ENCODE assay signal across 19 cellular contexts in genomic region chr3:195609229-195609628, GRCh38. TPM values are rescaled to one million over a fixed set of nuclear protein-coding genes. Genes with fewer than 3 reads are reported as not detected.
DNase-seq lines count a peak whose midpoint lies in the region; ATAC-seq and TF ChIP-seq lines count a peak whose summit lies in the region.
"Had no signal": no experiment of that assay in that cellular context is flagged by ENCODE, and none has a peak within 500 bp of the region (broad histone marks: within the 10 kb centered on the region; RNA-seq: fewer than 3 reads in every experiment).

No MANE protein-coding gene starts in this region.

- no peaks in the 10 kb centered on the region for H3K27me3 Mint-ChIP-seq in activated CD8-positive, alpha-beta memory T cell treated with anti-CD3 and anti-CD28 coated beads, Interleukin-2, amount 10 ng/mL, durations not matched to agents 7 days and 5 days
- H3K27me3 Mint-ChIP-seq in activated CD4-positive, alpha-beta memory T cell treated with anti-CD3 and anti-CD28 coated beads, Interleukin-2, amount 10 ng/mL, durations not matched to agents 7 days and 5 days = no peaks in the 10 kb centered on the region

- no peak for TF ChIP-seq CTCF in colonic mucosa (IDR thresholded peaks at IDR 0.05)

- CTCF ChIA-PET in activated CD8-positive, alpha-beta memory T cell treated with anti-CD3 and anti-CD28 coated beads, Interleukin-2, amount 10 ng/mL, durations not matched to agents 7 days and 5 days (lab: Charles Lee) = no interaction called here
- CTCF ChIA-PET in activated CD4-positive, alpha-beta memory T cell treated with anti-CD3 and anti-CD28 coated beads, Interleukin-2, amount 10 ng/mL, durations not matched to agents 7 days and 5 days (lab: Charles Lee) = no interaction called here

- H3K9me3 Mint-ChIP-seq in activated CD8-positive, alpha-beta memory T cell treated with anti-CD3 and anti-CD28 coated beads, Interleukin-2, amount 10 ng/mL, durations not matched to agents 7 days and 5 days (ENCODE audit: low read depth) = peaks cover 34% of the 10 kb centered on the region
- peaks cover 56% of the 10 kb centered on the region for H3K9me3 Mint-ChIP-seq in activated CD4-positive, alpha-beta memory T cell treated with anti-CD3 and anti-CD28 coated beads, Interleukin-2, amount 10 ng/mL, durations not matched to agents 7 days and 5 days

- ATAC-seq in activated CD8-positive, alpha-beta memory T cell treated with anti-CD3 and anti-CD28 coated beads, Interleukin-2, amount 10 ng/mL, durations not matched to agents 7 days and 5 days = peak; percentile 86
- ATAC-seq in stimulated activated naive CD8-positive, alpha-beta T cell treated with anti-CD3 and anti-CD28 coated beads, Interleukin-15, Interleukin-2, amounts not matched to agents 100 U/mL and 50 U/mL, for 24 hours = peak; percentile 94
- ATAC-seq: lower lobe of right lung had no signal

- H3K4me3 Mint-ChIP-seq in activated CD8-positive, alpha-beta memory T cell treated with anti-CD3 and anti-CD28 coated beads, Interleukin-2, amount 10 ng/mL, durations not matched to agents 7 days and 5 days = no peak overlapping the region
- no peak overlapping the region for H3K4me3 Mint-ChIP-seq in activated CD4-positive, alpha-beta memory T cell treated with anti-CD3 and anti-CD28 coated beads, Interleukin-2, amount 10 ng/mL, durations not matched to agents 7 days and 5 days

- intact Hi-C loops in colonic mucosa (cut with DNase I) = no loop called here

- no peaks in the 10 kb centered on the region for H3K27me3 ChIP-seq in colonic mucosa

- DNase-seq in activated CD8-positive, alpha-beta memory T cell treated with anti-CD3 and anti-CD28 coated beads, Interleukin-2, amount 10 ng/mL, durations not matched to agents 7 days and 5 days = peak; percentile 61
- DNase-seq in activated CD8-positive, alpha-beta memory T cell treated with anti-CD3 and anti-CD28 coated beads, Interleukin-2, amount 50 U/mL, for 48 hours = no peak
- DNase-seq in activated CD4-positive, alpha-beta memory T cell treated with anti-CD3 and anti-CD28 coated beads, Interleukin-2, amount 10 ng/mL, durations not matched to agents 7 days and 5 days = peak; percentile 30
- DNase-seq in colonic mucosa (peak; percentile 5), NCI-H748 (lab: John Stamatoyannopoulos, UW; ENCODE audit: unreplicated experiment) (no peak), NCI-H2227 treated with DMSO at 0.1 percent for 48 hours (lab: John Stamatoyannopoulos, UW) (no peak), NCI-H510A treated with DMSO at 0.1 percent for 48 hours (lab: John Stamatoyannopoulos, UW) (no peak)
- DNase-seq in stimulated activated naive CD8-positive, alpha-beta T cell treated with anti-CD3 and anti-CD28 coated beads, Interleukin-15, Interleukin-2, amounts not matched to agents 100 U/mL and 50 U/mL, for 24 hours = no peak
- DNase-seq: amniotic stem cell; C1 segment of cervical spinal cord; DMS53; effector CD4-positive, alpha-beta T cell; lower lobe of right lung; NCI-H187; NCI-H446; RPMI8226; stimulated activated CD4-positive, alpha-beta T cell treated with anti-CD3 and anti-CD28 coated beads, Interleukin-4, amount 100 ng/mL, for 1 hour had no signal

- POLR2A ChIA-PET in activated CD4-positive, alpha-beta memory T cell treated with anti-CD3 and anti-CD28 coated beads, Interleukin-2, amount 10 ng/mL, durations not matched to agents 7 days and 5 days (lab: Charles Lee) = no interaction called here

- H3K4me1 ChIP-seq in colonic mucosa = no peaks in the 10 kb centered on the region
- H3K4me1 ChIP-seq: lower lobe of right lung had no signal

- H3K36me3 ChIP-seq in colonic mucosa = no peaks in the 10 kb centered on the region
- H3K36me3 ChIP-seq: lower lobe of right lung had no signal

- H3K27ac Mint-ChIP-seq in activated CD8-positive, alpha-beta memory T cell treated with anti-CD3 and anti-CD28 coated beads, Interleukin-2, amount 10 ng/mL, durations not matched to agents 7 days and 5 days = peak overlapping the region; percentile 47
- H3K27ac Mint-ChIP-seq in activated CD4-positive, alpha-beta memory T cell treated with anti-CD3 and anti-CD28 coated beads, Interleukin-2, amount 10 ng/mL, durations not matched to agents 7 days and 5 days = peak overlapping the region; percentile 67

- no peak overlapping the region for H3K4me3 ChIP-seq in colonic mucosa
- H3K4me3 ChIP-seq: lower lobe of right lung, skin epidermis had no signal

- H3K27ac ChIP-seq in colonic mucosa = no peak overlapping the region
- H3K27ac ChIP-seq: lower lobe of right lung had no signal

- no peaks in the 10 kb centered on the region for H3K9me3 ChIP-seq in colonic mucosa

- peaks cover 32% of the 10 kb centered on the region for H3K4me1 Mint-ChIP-seq in activated CD8-positive, alpha-beta memory T cell treated with anti-CD3 and anti-CD28 coated beads, Interleukin-2, amount 10 ng/mL, durations not matched to agents 7 days and 5 days
- H3K4me1 Mint-ChIP-seq in activated CD4-positive, alpha-beta memory T cell treated with anti-CD3 and anti-CD28 coated beads, Interleukin-2, amount 10 ng/mL, durations not matched to agents 7 days and 5 days = peaks cover 27% of the 10 kb centered on the region

- H3K36me3 Mint-ChIP-seq in activated CD8-positive, alpha-beta memory T cell treated with anti-CD3 and anti-CD28 coated beads, Interleukin-2, amount 10 ng/mL, durations not matched to agents 7 days and 5 days = peaks cover 58% of the 10 kb centered on the region
- H3K36me3 Mint-ChIP-seq in activated CD4-positive, alpha-beta memory T cell treated with anti-CD3 and anti-CD28 coated beads, Interleukin-2, amount 10 ng/mL, durations not matched to agents 7 days and 5 days (ENCODE audit: low read depth) = peaks cover 44% of the 10 kb centered on the region

- no peak overlapping the region for H3K9ac ChIP-seq in colonic mucosa (ENCODE audit: low read depth in 2 of 2, low read length in 2 of 2)

RNA-seq across cellular contexts. Expression of gene APOD, which starts 25.5 kb away (rescaled TPM):
- total RNA-seq in activated CD8-positive, alpha-beta memory T cell treated with anti-CD3 and anti-CD28 coated beads, Interleukin-2, amount 10 ng/mL, durations not matched to agents 7 days and 5 days = 1 to 10 TPM in 1 of 2 experiments, not detected in 1; 9.3 TPM
- not detected for total RNA-seq in activated CD4-positive, alpha-beta memory T cell treated with anti-CD3 and anti-CD28 coated beads, Interleukin-2, amount 10 ng/mL, durations not matched to agents 7 days and 5 days
- total RNA-seq in colonic mucosa = 10 to 100 TPM in 1 of 2 donors, 1 to 10 TPM in 1; 7.2 to 13.1 TPM
- total RNA-seq: A673 had no signal

Comparison
In these comparisons a context has a peak if more than half of its experiments do, and no peak if none do; other contexts are left out.
1. DNase-seq: peak in activated CD8-positive, alpha-beta memory T cell treated with anti-CD3 and anti-CD28 coated beads, Interleukin-2, amount 10 ng/mL, durations not matched to agents 7 days and 5 days (single experiment), activated CD4-positive, alpha-beta memory T cell treated with anti-CD3 and anti-CD28 coated beads, Interleukin-2, amount 10 ng/mL, durations not matched to agents 7 days and 5 days (single experiment) and colonic mucosa (single experiment); none in activated CD8-positive, alpha-beta memory T cell treated with anti-CD3 and anti-CD28 coated beads, Interleukin-2, amount 50 U/mL, for 48 hours (single experiment), stimulated activated naive CD8-positive, alpha-beta T cell treated with anti-CD3 and anti-CD28 coated beads, Interleukin-15, Interleukin-2, amounts not matched to agents 100 U/mL and 50 U/mL, for 24 hours (single experiment), NCI-H748 (single experiment), NCI-H2227 treated with DMSO at 0.1 percent for 48 hours (single experiment) and NCI-H510A treated with DMSO at 0.1 percent for 48 hours (single experiment).